ENCODE assay signal across 13 cellular contexts in genomic region chr17:72699566-72699965, GRCh38.
DNase-seq lines count a peak whose midpoint lies in the region; ATAC-seq, FAIRE-seq and TF ChIP-seq lines count a peak whose summit lies in the region.
"Had no signal": no experiment of that assay in that cellular context is flagged by ENCODE, and none has a peak within 500 bp of the region (broad histone marks: within the 10 kb centered on the region; RNA-seq: fewer than 3 reads in every experiment).

No MANE protein-coding gene starts in this region.

- intact Hi-C loops in pancreas (cut with DNase I) = no loop called here

- ATAC-seq in pancreas (peak in 3 of 4 donors; percentile 35 to 70 (median 60)), HG02798 (IDR thresholded peaks at IDR 0.05; ENCODE audit: poor library complexity, unreplicated experiment) (no peak), HG02840 (IDR thresholded peaks at IDR 0.05; ENCODE audit: low FRiP score, unreplicated experiment) (no peak)

- no peak overlapping the region for H3K27ac ChIP-seq in pancreas
- H3K27ac ChIP-seq: C4-2B had no signal

- FAIRE-seq in pancreas (lab: Jason Lieb, UNC) = no peak

- TF ChIP-seq CTCF in fibroblast of mammary gland (conservative IDR thresholded peaks at IDR 0.05; ENCODE audit: control insufficient read depth, insufficient read depth, low read depth, low read length) (no peak), pancreas (IDR thresholded peaks at IDR 0.05) (no peak)

- DNase-seq in EH (ENCODE audit: low read depth) = peak; percentile 77
- peak; percentile 94 for DNase-seq in RPMI7951 (ENCODE audit: low read depth)
- DNase-seq in fibroblast of mammary gland (ENCODE audit: low read depth) = peak; percentile 76
- no peak for DNase-seq in pancreas
- no peak for DNase-seq in NAMALWA (ENCODE audit: low spot score)
- DNase-seq in NCI-H187 treated with DMSO at 0.1 percent for 48 hours (lab: John Stamatoyannopoulos, UW) = no peak
- DNase-seq: activated CD4-positive, alpha-beta T cell treated with anti-CD3 and anti-CD28 coated beads, Interleukin-2, amount 50 U/mL, for 1 hour; GDM1; NCI-H2171; retina had no signal

- WGBS in pancreas, 2 donors = 79% methylated on average over 5 of the region's 5 CpGs

- H3K9me3 ChIP-seq in pancreas = no peaks in the 10 kb centered on the region

- H3K4me1 ChIP-seq in pancreas = no peaks in the 10 kb centered on the region

- H3K36me3 ChIP-seq in pancreas = no peaks in the 10 kb centered on the region

- no peak overlapping the region for H3K4me3 ChIP-seq in fibroblast of mammary gland (ENCODE audit: control insufficient read depth, low read depth, low read length)
- no peak overlapping the region for H3K4me3 ChIP-seq in pancreas

- no peaks in the 10 kb centered on the region for H3K27me3 ChIP-seq in pancreas

Comparison
In these comparisons a context has a peak if more than half of its experiments do, and no peak if none do; other contexts are left out.
1. DNase-seq: peak in EH (single experiment), RPMI7951 (single experiment) and fibroblast of mammary gland (single experiment); none in pancreas (0 of 6), NAMALWA (single experiment) and NCI-H187 treated with DMSO at 0.1 percent for 48 hours (single experiment).
2. ATAC-seq: peak in pancreas (3 of 4); none in HG02798 (single experiment) and HG02840 (single experiment).